ENCODE assay signal across 8 cellular contexts in genomic region chr7:35003679-35004278, GRCh38. TPM values are rescaled to one million over a fixed set of nuclear protein-coding genes. Genes with fewer than 3 reads are reported as not detected.
DNase-seq lines count a peak whose midpoint lies in the region; ATAC-seq, FAIRE-seq and TF ChIP-seq lines count a peak whose summit lies in the region.

No MANE protein-coding gene starts in this region.

- no peak for TF ChIP-seq POLR2A in GM12892 (IDR thresholded peaks at IDR 0.05; ENCODE audit: low read depth, low read length)

- ATAC-seq in GM18909 (IDR thresholded peaks at IDR 0.05; ENCODE audit: poor library complexity, unreplicated experiment), result peak; percentile 75
- ATAC-seq in HG03135 (IDR thresholded peaks at IDR 0.05; ENCODE audit: unreplicated experiment), result no peak

- TF ChIP-seq CTCF in kidney epithelial cell (IDR thresholded peaks at IDR 0.05; ENCODE audit: insufficient read depth, low read length, poor library complexity, severe bottlenecking), result no peak

- no peaks in the 10 kb centered on the region; the same call in 1 of the 2 replicates for H3K9me3 ChIP-seq in MG63

- FAIRE-seq in GM12892 (lab: Jason Lieb, UNC), result no peak

- DNase-seq in MG63 (peak; percentile 82), amniotic stem cell (lab: John Stamatoyannopoulos, UW) (peak; percentile 54), kidney epithelial cell (ENCODE audit: low read depth) (peak; percentile 92), GM12892 (ENCODE audit: insufficient read length) (no peak)
- DNase-seq in activated T-cell treated with anti-CD3 and anti-CD28 coated beads, Interleukin-2, amount 50 U/mL, for 48 hours, result no peak
- DNase-seq in activated CD4-positive, alpha-beta T cell treated with anti-CD3 and anti-CD28 coated beads, Interleukin-2, amount 50 U/mL, for 1 hour, result no peak

- H3K36me3 ChIP-seq in MG63, result no peaks in the 10 kb centered on the region
- H3K36me3 ChIP-seq in kidney epithelial cell (ENCODE audit: control insufficient read depth, insufficient read depth, low read length), result no peaks in the 10 kb centered on the region

- H3K4me3 ChIP-seq in MG63 (no peak overlapping the region), kidney epithelial cell (ENCODE audit: low read depth, low read length) (no peak overlapping the region)

- no peaks in the 10 kb centered on the region for H3K27me3 ChIP-seq in MG63
- H3K27me3 ChIP-seq in kidney epithelial cell (ENCODE audit: control insufficient read depth, insufficient read depth, low read length), result no peaks in the 10 kb centered on the region

RNA-seq across cellular contexts. Expression of gene DPY19L1, which starts 33.5 kb away (rescaled TPM):
- total RNA-seq in MG63 (2014; rRNA removed; shearing (Covaris generic); ENCODE audit: low replicate concordance), result 13.3 and 22.2 TPM in 2 replicates
- 14.7 and 64.3 TPM in 2 replicates for total RNA-seq in kidney epithelial cell
- polyA plus RNA-seq in GM12892 (2012; ENCODE audit: missing spikeins), result 1.1 TPM

Comparison
In these comparisons a context has a peak if more than half of its experiments do, and no peak if none do; other contexts are left out.
1. DNase-seq: peak in MG63 (single experiment), amniotic stem cell (single experiment) and kidney epithelial cell (single experiment); none in GM12892 (single experiment), activated T-cell treated with anti-CD3 and anti-CD28 coated beads, Interleukin-2, amount 50 U/mL, for 48 hours (0 of 2) and activated CD4-positive, alpha-beta T cell treated with anti-CD3 and anti-CD28 coated beads, Interleukin-2, amount 50 U/mL, for 1 hour (single experiment).